ENCODE assay signal across 9 cellular contexts in the genomic region with DNA sequence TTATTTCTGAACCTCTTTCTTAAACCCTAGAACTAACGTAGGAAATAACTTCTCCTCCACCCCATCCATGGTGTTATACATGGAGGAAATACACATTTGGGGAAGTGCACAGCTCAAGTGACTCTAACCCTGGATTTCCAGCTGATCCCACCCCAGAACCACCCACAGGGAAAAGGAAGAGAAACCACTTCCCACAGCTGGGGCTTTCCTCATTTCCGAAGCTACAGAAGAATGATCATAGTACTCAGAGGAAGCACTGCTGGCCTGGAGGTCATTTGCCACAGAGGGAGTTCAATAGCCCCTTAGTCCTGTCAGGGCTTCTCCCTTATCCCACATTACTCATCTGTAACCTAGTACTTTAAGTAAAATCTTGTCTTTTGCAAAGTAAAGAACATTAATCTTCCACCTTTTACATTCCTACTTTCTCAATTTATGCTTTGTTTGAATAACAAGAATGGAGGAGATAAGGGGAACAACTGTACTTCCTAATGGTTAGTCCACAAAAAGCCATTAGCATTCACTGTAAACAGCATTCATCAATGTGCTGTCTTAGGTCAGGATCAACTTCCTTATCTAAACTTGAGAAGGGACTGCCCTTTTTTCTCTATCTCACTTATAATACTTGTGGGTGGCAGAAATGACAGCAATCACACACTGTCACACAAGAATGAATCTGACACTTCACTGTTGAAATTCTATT.
A peak's percentile ranks its signal among the peaks of the same experiment; 100 is the strongest.
DNase-seq lines count a peak whose midpoint lies in the region; ATAC-seq, FAIRE-seq and TF ChIP-seq lines count a peak whose summit lies in the region.
"Had no signal": no experiment of that assay in that cellular context is flagged by ENCODE, and none has a peak within 500 bp of the region (broad histone marks: within the 10 kb centered on the region; RNA-seq: fewer than 3 reads in every experiment).

No MANE protein-coding gene starts in this region.

- H2AFZ ChIP-seq in endothelial cell of umbilical vein (ENCODE audit: low read depth, low read length) (peak overlapping the region; percentile 73), smooth muscle cell (ENCODE audit: low read depth) (no peak overlapping the region)

- no peak overlapping the region for H3K4me3 Mint-ChIP-seq in chondrocyte (ENCODE audit: unreplicated experiment)

- H3K36me3 Mint-ChIP-seq in chondrocyte (ENCODE audit: low read depth) = no peaks in the 10 kb centered on the region

- TF ChIP-seq CTCF in endothelial cell of umbilical vein (IDR thresholded peaks at IDR 0.05; ENCODE audit: extremely low read depth in 1 of 2, insufficient read depth in 1 of 2, low read depth in 1 of 2, low read length in 2 of 2) (no peak), smooth muscle cell (IDR thresholded peaks at IDR 0.05; ENCODE audit: borderline replicate concordance, insufficient read depth, poor library complexity, severe bottlenecking) (no peak), chondrocyte (IDR thresholded peaks at IDR 0.05) (no peak)

- H3K79me2 ChIP-seq in endothelial cell of umbilical vein (ENCODE audit: control insufficient read depth, insufficient read depth, low read length) (no peaks in the 10 kb centered on the region), smooth muscle cell (ENCODE audit: low read depth) (no peaks in the 10 kb centered on the region)

- no peaks in the 10 kb centered on the region for H3K9me3 Mint-ChIP-seq in chondrocyte (ENCODE audit: low read depth)

- DNase-seq in HT-29 (ENCODE audit: low spot score) (peak; percentile 76), endothelial cell of umbilical vein (ENCODE audit: low read depth, low spot score) (peak; percentile 45), smooth muscle cell (lab: John Stamatoyannopoulos, UW; ENCODE audit: unreplicated experiment) (no peak), chondrocyte (ENCODE audit: low spot score) (no peak), NCI-H2029 treated with DMSO at 0.1 percent for 48 hours (lab: John Stamatoyannopoulos, UW) (no peak), NCI-H146 treated with DMSO at 0.1 percent for 48 hours (lab: John Stamatoyannopoulos, UW; ENCODE audit: unreplicated experiment) (no peak)
- DNase-seq: Peyer's patch had no signal

- FAIRE-seq in endothelial cell of umbilical vein (lab: Jason Lieb, UNC) = peak; percentile 56

- ATAC-seq in GM18861 (IDR thresholded peaks at IDR 0.05; ENCODE audit: unreplicated experiment) (peak; percentile 22), HG03354 (IDR thresholded peaks at IDR 0.05; ENCODE audit: poor library complexity, severe bottlenecking, unreplicated experiment) (no peak)

- dilution Hi-C loops in endothelial cell of umbilical vein (cut with MboI; ENCODE audit: extremely low pct_ligation_motif_present, low sequenced_read_pairs) = no loop called here

- H3K4me3 ChIP-seq in endothelial cell of umbilical vein (replicated peaks in 1 of 3; ENCODE audit: insufficient read depth in 1 of 3, low read depth in 1 of 3, low read length in 3 of 3) = no peak overlapping the region
- no peak overlapping the region for H3K4me3 ChIP-seq in smooth muscle cell
- H3K4me3 ChIP-seq: Peyer's patch had no signal

- H3K4me2 ChIP-seq in endothelial cell of umbilical vein (ENCODE audit: insufficient read depth, low read length) (peak overlapping the region; percentile 24), smooth muscle cell (no peak overlapping the region)

- H3K27ac ChIP-seq in endothelial cell of umbilical vein (ENCODE audit: insufficient read depth, low read depth, low read length) (no peak overlapping the region), smooth muscle cell (ENCODE audit: low read depth) (peak overlapping the region; percentile 36)

- no peaks in the 10 kb centered on the region for H3K27me3 Mint-ChIP-seq in chondrocyte (ENCODE audit: low read depth)

- H3K27ac Mint-ChIP-seq in chondrocyte (ENCODE audit: unreplicated experiment) = no peak overlapping the region

- WGBS in smooth muscle cell (ENCODE audit: low lambda C conversion rate) = 62% methylated on average over 2 of the region's 2 CpGs

- intact Hi-C loops in endothelial cell of umbilical vein (cut with micrococcal nuclease) = loop anchor here (2.0 to 5.0 kb wide), 2 partner anchors 22 to 845 kb away; no protein-coding TSS in a partner anchor

- H3K4me1 Mint-ChIP-seq in chondrocyte (ENCODE audit: low read depth) = peaks cover 35% of the 10 kb centered on the region

- no peaks in the 10 kb centered on the region for H3K9me3 ChIP-seq in endothelial cell of umbilical vein (replicated peaks; ENCODE audit: control insufficient read depth, insufficient read depth, low read length)
- no peaks in the 10 kb centered on the region for H3K9me3 ChIP-seq in smooth muscle cell (replicated peaks; ENCODE audit: low read depth)
- H3K9me3 ChIP-seq: Peyer's patch had no signal

- CTCF ChIA-PET in endothelial cell of umbilical vein (lab: Charles Lee) = interaction anchor here (0.6 to 2.9 kb wide), 6 partner anchors 11 to 295 kb away, joined by 3 to 10 read pairs (median 4); no protein-coding TSS in a partner anchor

- TF ChIP-seq POLR2A in endothelial cell of umbilical vein (IDR thresholded peaks at IDR 0.05; ENCODE audit: low read depth, low read length) = no peak

- H4K20me1 ChIP-seq in endothelial cell of umbilical vein (replicated peaks; ENCODE audit: control insufficient read depth, extremely low read depth, insufficient read depth, low read length) (no peaks in the 10 kb centered on the region), smooth muscle cell (ENCODE audit: low read depth) (no peaks in the 10 kb centered on the region)

- H3K36me3 ChIP-seq in endothelial cell of umbilical vein (ENCODE audit: control insufficient read depth in 2 of 2, extremely low read depth in 1 of 2, insufficient read depth in 2 of 2, low read length in 2 of 2) = no peaks in the 10 kb centered on the region
- H3K36me3 ChIP-seq in smooth muscle cell (ENCODE audit: low read depth) = no peaks in the 10 kb centered on the region
- H3K36me3 ChIP-seq: Peyer's patch had no signal

- H3F3A ChIP-seq in smooth muscle cell (ENCODE audit: low read depth) = no peaks in the 10 kb centered on the region

- H3K27me3 ChIP-seq in endothelial cell of umbilical vein (ENCODE audit: control insufficient read depth in 2 of 2, insufficient read depth in 2 of 2, low read length in 2 of 2) (no peaks in the 10 kb centered on the region), smooth muscle cell (ENCODE audit: low read depth) (no peaks in the 10 kb centered on the region)
- H3K27me3 ChIP-seq: Peyer's patch had no signal

- no TSS peak for BruUV-seq in endothelial cell of umbilical vein (replicated peaks; lab: Mats Ljungman, UMichigan)

- no peak overlapping the region for H3K9ac ChIP-seq in endothelial cell of umbilical vein (replicated peaks; ENCODE audit: extremely low read depth, insufficient read depth, low read length)
- no peak overlapping the region for H3K9ac ChIP-seq in smooth muscle cell (ENCODE audit: low read depth)

- peaks cover 13% of the 10 kb centered on the region for H3K4me1 ChIP-seq in endothelial cell of umbilical vein (ENCODE audit: control insufficient read depth, extremely low read depth, insufficient read depth, low read length)
- H3K4me1 ChIP-seq in smooth muscle cell (ENCODE audit: low read depth) = peaks cover 7% of the 10 kb centered on the region

- no peaks in the 10 kb centered on the region for H3K9me1 ChIP-seq in endothelial cell of umbilical vein (replicated peaks; ENCODE audit: control insufficient read depth, extremely low read depth, insufficient read depth, low read length)

- POLR2A ChIA-PET in endothelial cell of umbilical vein (lab: Charles Lee) = no interaction called here

TF ChIP-seq in endothelial cell of umbilical vein, 7 proteins besides CTCF, POLR2A, EP300 and RAD21:
- TF ChIP-seq GATA2 (IDR thresholded peaks at IDR 0.05; ENCODE audit: insufficient read depth, insufficient read length, low read depth, low read length) (no peak), MYC (IDR thresholded peaks at IDR 0.05; ENCODE audit: low read depth, low read length) (no peak), MAX (IDR thresholded peaks at IDR 0.05; ENCODE audit: insufficient read depth, insufficient read length) (no peak), FOS (IDR thresholded peaks at IDR 0.05; ENCODE audit: borderline replicate concordance, insufficient read depth, low read length) (no peak), POLR2AphosphoS5 (IDR thresholded peaks at IDR 0.05; ENCODE audit: insufficient read depth, low read depth, low read length) (no peak), EZH2 (IDR thresholded peaks at IDR 0.05; ENCODE audit: borderline replicate concordance, low read depth, low read length, severe bottlenecking) (no peak), JUN (IDR thresholded peaks at IDR 0.05; ENCODE audit: borderline replicate concordance, insufficient read depth, insufficient read length, low read depth) (no peak)

Comparison
In these comparisons a context has a peak if more than half of its experiments do, and no peak if none do; other contexts are left out.
1. DNase-seq: peak in HT-29 (single experiment) and endothelial cell of umbilical vein (single experiment); none in smooth muscle cell (single experiment), chondrocyte (single experiment), NCI-H2029 treated with DMSO at 0.1 percent for 48 hours (single experiment) and NCI-H146 treated with DMSO at 0.1 percent for 48 hours (single experiment).